In the genomic region with DNA sequence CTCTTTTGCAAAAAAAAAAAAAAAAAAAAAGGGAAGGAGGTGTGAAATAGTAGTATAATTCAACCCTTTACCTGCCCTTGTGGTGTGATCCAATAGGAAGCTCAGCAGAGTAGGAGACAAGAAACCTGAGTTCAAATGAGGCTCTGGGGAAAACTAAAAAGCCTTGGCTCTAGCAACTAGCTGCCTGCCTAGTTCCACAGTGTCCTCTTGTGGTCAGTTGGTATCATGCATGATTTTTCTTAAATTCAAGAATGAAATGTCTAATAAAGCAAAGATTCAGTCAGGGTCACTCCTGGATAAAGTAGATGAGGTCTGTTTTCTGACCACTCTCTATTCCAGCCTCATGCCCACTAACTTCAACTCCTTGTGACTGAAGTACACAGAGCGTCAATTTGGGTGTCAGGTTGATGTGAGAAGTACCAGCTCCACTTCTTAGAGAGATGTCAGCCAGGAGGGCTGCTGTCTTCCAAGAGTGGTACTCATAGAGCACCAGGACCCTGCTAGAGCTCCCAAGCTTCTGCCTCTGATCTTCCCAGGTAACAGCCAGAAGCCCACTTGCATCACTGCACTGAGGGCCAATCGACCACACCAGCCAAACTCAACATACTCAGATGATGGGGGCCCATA, we compare ENCODE assay signal across 8 cellular contexts. TPM values are rescaled to one million over a fixed set of nuclear protein-coding genes. Genes with fewer than 3 reads are reported as not detected.
DNase-seq lines count a peak whose midpoint lies in the region; ATAC-seq and TF ChIP-seq lines count a peak whose summit lies in the region.

No MANE protein-coding gene starts in this region.

- H3K9ac ChIP-seq in GM23248, result no peak overlapping the region
- H3K9ac ChIP-seq in adipocyte (ENCODE audit: low read length), result no peak overlapping the region

- peak; percentile 66 for DNase-seq in D341Med (ENCODE audit: low spot score)
- DNase-seq in GM23248, result peak; percentile 71
- DNase-seq in NCI-H2196 treated with DMSO at 0.1 percent for 48 hours (lab: John Stamatoyannopoulos, UW; ENCODE audit: unreplicated experiment), result peak; percentile 28
- peak; percentile 79 for DNase-seq in adipocyte (ENCODE audit: low read depth)
- no peak for DNase-seq in kidney epithelial cell (ENCODE audit: low read depth)

- no peak overlapping the region for H3K27ac ChIP-seq in GM23248

- H3K4me3 ChIP-seq in GM23248 (no peak overlapping the region), adipocyte (ENCODE audit: low read length) (no peak overlapping the region), kidney epithelial cell (ENCODE audit: low read depth, low read length) (no peak overlapping the region)

- WGBS in GM23248 (ENCODE audit: low coverage in 1 of 2, low lambda C conversion rate in 2 of 2, missing lambda C conversion rate in 2 of 2), 2 experiments, result 40 to 56% methylated on average over 2 of the region's 2 CpGs

- H4K20me1 ChIP-seq in GM23248 (ENCODE audit: insufficient read depth), result no peaks in the 10 kb centered on the region

- H3K27me3 ChIP-seq in GM23248 (replicated peaks; ENCODE audit: insufficient read depth), result no peaks in the 10 kb centered on the region
- H3K27me3 ChIP-seq in adipocyte (replicated peaks; ENCODE audit: control insufficient read depth, insufficient read depth, low read length), result no peaks in the 10 kb centered on the region
- no peaks in the 10 kb centered on the region for H3K27me3 ChIP-seq in kidney epithelial cell (ENCODE audit: control insufficient read depth, insufficient read depth, low read length)

- H2AFZ ChIP-seq in GM23248, result no peak overlapping the region

- no peak overlapping the region for H3K4me2 ChIP-seq in GM23248 (ENCODE audit: unreplicated experiment)

- H3K36me3 ChIP-seq in GM23248 (ENCODE audit: low read depth), result no peaks in the 10 kb centered on the region
- no peaks in the 10 kb centered on the region for H3K36me3 ChIP-seq in adipocyte (ENCODE audit: control insufficient read depth, insufficient read depth, low read length, severe bottlenecking)
- H3K36me3 ChIP-seq in kidney epithelial cell (ENCODE audit: control insufficient read depth, insufficient read depth, low read length), result no peaks in the 10 kb centered on the region

- in situ Hi-C loops in GM23248 (cut with MboI), result loop anchor here (5.0 to 25.0 kb wide), 2 partner anchors 267 to 717 kb away; no protein-coding TSS in a partner anchor

- ATAC-seq in HG03108 (IDR thresholded peaks at IDR 0.05; ENCODE audit: unreplicated experiment) (no peak), HG03342 (IDR thresholded peaks at IDR 0.05; ENCODE audit: unreplicated experiment) (no peak), HG02642 (IDR thresholded peaks at IDR 0.05; ENCODE audit: poor library complexity, unreplicated experiment) (no peak)

- H3K4me1 ChIP-seq in GM23248 (ENCODE audit: insufficient read depth), result peaks cover 14% of the 10 kb centered on the region
- H3K4me1 ChIP-seq in adipocyte (ENCODE audit: control insufficient read depth, insufficient read depth, low read length), result peaks cover 4% of the 10 kb centered on the region

- peak; percentile 95 for TF ChIP-seq CTCF in kidney epithelial cell (IDR thresholded peaks at IDR 0.05; ENCODE audit: insufficient read depth, low read length, poor library complexity, severe bottlenecking)

- no peaks in the 10 kb centered on the region for H3K9me3 ChIP-seq in GM23248 (ENCODE audit: low read depth)
- no peaks in the 10 kb centered on the region for H3K9me3 ChIP-seq in adipocyte (ENCODE audit: control insufficient read depth, low read length)

- H3K79me2 ChIP-seq in GM23248 (ENCODE audit: insufficient read depth), result no peaks in the 10 kb centered on the region

- no peaks in the 10 kb centered on the region for H3K9me2 ChIP-seq in GM23248 (ENCODE audit: insufficient read depth)

- H3F3A ChIP-seq in GM23248 (ENCODE audit: insufficient read depth), result peaks cover 9% of the 10 kb centered on the region; the same call in 1 of the 2 replicates

RNA-seq across cellular contexts. Expression of a gene that starts 10.5 kb away (rescaled TPM):
- total RNA-seq in GM23248 (2014; rRNA removed; shearing (Covaris generic)), result 19.7 and 34.4 TPM in 2 replicates
- 110 and 117 TPM in 2 replicates for polyA plus RNA-seq in GM23248 (2016; fragmentation: Nextera tagmentation; extraction: Ambion mirVana)
- total RNA-seq in kidney epithelial cell, result 10.0 and 23.1 TPM in 2 replicates

RNA-seq across cellular contexts. Expression of a gene that starts 15.6 kb away (rescaled TPM):
- 12.0 and 13.3 TPM in 2 replicates for total RNA-seq in GM23248 (2014; rRNA removed; shearing (Covaris generic))
- 5.1 and 7.2 TPM in 2 replicates for polyA plus RNA-seq in GM23248 (2016; fragmentation: Nextera tagmentation; extraction: Ambion mirVana)
- 50.6 and 64.1 TPM in 2 replicates for total RNA-seq in kidney epithelial cell
